1 cellular context compared by ENCODE assay signal in the genomic region with DNA sequence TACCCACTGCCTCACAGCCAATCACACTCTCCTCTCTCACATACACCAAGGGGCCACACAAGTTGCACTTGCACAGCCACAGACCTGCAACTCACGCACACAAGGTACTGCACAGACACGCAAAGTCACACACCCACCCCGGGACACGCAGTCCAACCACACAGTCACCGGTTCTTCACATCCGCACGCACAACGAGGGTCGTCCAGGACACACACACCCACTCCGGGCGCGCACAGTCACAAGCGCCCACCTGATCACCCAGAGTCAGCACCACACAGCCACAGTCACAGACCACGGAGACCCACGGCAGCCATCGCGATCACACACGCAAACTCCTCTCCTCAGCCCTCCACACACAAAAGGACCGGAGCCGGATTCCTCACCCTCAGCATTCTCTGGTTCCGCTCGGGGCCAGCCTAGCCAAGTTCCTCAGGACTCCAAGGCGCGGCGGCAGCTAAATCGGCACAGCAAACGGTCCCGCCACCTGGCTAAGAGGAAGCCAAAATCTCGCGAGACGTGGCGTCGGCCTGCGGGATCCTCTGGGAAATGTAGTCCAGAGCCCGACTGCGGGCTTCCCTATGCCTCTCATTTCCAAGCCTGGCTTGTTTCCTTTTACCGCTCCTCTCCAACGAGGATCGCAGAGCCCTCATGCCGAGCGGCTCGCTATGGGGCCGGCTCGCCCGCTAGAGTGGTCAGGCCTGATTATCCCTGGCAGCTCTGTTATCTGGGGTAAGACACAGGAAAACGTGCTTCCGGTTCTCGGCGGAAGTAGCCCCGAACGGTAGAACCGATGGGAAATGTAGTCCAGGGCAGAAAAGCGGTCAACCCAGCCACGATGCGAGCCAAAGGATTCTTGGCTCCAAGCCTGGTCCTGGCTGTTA.
TF ChIP-seq lines count a peak whose summit lies in the region.

A gene (minus strand): TSS at position 467 of the 882 bp plus-strand sequence. CDS start 10,201 bp downstream, outside the sequence.

TF ChIP-seq in K562, 482 proteins besides CTCF, POLR2A, EP300 and RAD21 (continued from another document):
- TF ChIP-seq GABPA (tag; conservative IDR thresholded peaks at IDR 0.05; ENCODE audit: low read depth) (peak; percentile 97), NRF1 (conservative IDR thresholded peaks at IDR 0.05 in 1 of 2, IDR thresholded peaks at IDR 0.05 in 1 of 2) (0 out of 4 replicates have a peak, but pooled peaks of 1 of the 2 experiments have one; percentile 14), JUND (IDR thresholded peaks at IDR 0.05; ENCODE audit: borderline replicate concordance, low read depth, low read length) (0 out of 2 replicates have a peak, but pooled peaks have one; percentile 2), JUND (tag; IDR thresholded peaks at IDR 0.05; ENCODE audit: borderline replicate concordance, low read depth, low read length) (no peak), PHF8 (IDR thresholded peaks at IDR 0.05; ENCODE audit: borderline replicate concordance, low read length) (peak; percentile 64; the same call in 1 of the 2 replicates), LARP7 (IDR thresholded peaks at IDR 0.05) (no peak), ZNF561 (CRISPR knock-in tag; conservative IDR thresholded peaks at IDR 0.05) (no peak), ZNF3 (CRISPR knock-in tag; IDR thresholded peaks at IDR 0.05) (no peak), TAF7 (tag; IDR thresholded peaks at IDR 0.05) (peak; percentile 60), MAFF (IDR thresholded peaks at IDR 0.05; ENCODE audit: low read length) (peak; percentile 37; the same call in 1 of the 2 replicates), KDM4B (IDR thresholded peaks at IDR 0.05; ENCODE audit: borderline replicate concordance in 2 of 2, low read depth in 1 of 2) (peak in 1 of 2 experiments; percentile 49; a peak in 1 of 4 replicates), HDAC2 (IDR thresholded peaks at IDR 0.05) (peak; percentile 47; the same call in 1 of the 2 replicates), ZNF124 (CRISPR knock-in tag; IDR thresholded peaks at IDR 0.05) (no peak), ZC3H4 (CRISPR knock-in tag; IDR thresholded peaks at IDR 0.05; ENCODE audit: borderline replicate concordance) (no peak), GABPB1 (CRISPR knock-in tag; IDR thresholded peaks at IDR 0.05) (peak; percentile 94), ZNF707 (CRISPR knock-in tag; conservative IDR thresholded peaks at IDR 0.05) (no peak), HOXB6 (CRISPR knock-in tag; IDR thresholded peaks at IDR 0.05; ENCODE audit: borderline replicate concordance) (no peak), NEUROD1 (IDR thresholded peaks at IDR 0.05; ENCODE audit: borderline replicate concordance, low read depth, low read length, partially characterized antibody) (peak; percentile 30), ZC3H11A (IDR thresholded peaks at IDR 0.05; ENCODE audit: low read depth, low read length) (no peak), ZFP36 (IDR thresholded peaks at IDR 0.05; ENCODE audit: low read depth, low read length, partially characterized antibody) (no peak), ZNF184 (CRISPR knock-in tag; IDR thresholded peaks at IDR 0.05) (no peak)
- TF ChIP-seq, protein P1, sequence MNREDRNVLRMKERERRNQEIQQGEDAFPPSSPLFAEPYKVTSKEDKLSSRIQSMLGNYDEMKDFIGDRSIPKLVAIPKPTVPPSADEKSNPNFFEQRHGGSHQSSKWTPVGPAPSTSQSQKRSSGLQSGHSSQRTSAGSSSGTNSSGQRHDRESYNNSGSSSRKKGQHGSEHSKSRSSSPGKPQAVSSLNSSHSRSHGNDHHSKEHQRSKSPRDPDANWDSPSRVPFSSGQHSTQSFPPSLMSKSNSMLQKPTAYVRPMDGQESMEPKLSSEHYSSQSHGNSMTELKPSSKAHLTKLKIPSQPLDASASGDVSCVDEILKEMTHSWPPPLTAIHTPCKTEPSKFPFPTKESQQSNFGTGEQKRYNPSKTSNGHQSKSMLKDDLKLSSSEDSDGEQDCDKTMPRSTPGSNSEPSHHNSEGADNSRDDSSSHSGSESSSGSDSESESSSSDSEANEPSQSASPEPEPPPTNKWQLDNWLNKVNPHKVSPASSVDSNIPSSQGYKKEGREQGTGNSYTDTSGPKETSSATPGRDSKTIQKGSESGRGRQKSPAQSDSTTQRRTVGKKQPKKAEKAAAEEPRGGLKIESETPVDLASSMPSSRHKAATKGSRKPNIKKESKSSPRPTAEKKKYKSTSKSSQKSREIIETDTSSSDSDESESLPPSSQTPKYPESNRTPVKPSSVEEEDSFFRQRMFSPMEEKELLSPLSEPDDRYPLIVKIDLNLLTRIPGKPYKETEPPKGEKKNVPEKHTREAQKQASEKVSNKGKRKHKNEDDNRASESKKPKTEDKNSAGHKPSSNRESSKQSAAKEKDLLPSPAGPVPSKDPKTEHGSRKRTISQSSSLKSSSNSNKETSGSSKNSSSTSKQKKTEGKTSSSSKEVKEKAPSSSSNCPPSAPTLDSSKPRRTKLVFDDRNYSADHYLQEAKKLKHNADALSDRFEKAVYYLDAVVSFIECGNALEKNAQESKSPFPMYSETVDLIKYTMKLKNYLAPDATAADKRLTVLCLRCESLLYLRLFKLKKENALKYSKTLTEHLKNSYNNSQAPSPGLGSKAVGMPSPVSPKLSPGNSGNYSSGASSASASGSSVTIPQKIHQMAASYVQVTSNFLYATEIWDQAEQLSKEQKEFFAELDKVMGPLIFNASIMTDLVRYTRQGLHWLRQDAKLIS (CRISPR knock-in tag; IDR thresholded peaks at IDR 0.05) = no peak; the same call in 1 of the 2 replicates
- TF ChIP-seq, protein P2, sequence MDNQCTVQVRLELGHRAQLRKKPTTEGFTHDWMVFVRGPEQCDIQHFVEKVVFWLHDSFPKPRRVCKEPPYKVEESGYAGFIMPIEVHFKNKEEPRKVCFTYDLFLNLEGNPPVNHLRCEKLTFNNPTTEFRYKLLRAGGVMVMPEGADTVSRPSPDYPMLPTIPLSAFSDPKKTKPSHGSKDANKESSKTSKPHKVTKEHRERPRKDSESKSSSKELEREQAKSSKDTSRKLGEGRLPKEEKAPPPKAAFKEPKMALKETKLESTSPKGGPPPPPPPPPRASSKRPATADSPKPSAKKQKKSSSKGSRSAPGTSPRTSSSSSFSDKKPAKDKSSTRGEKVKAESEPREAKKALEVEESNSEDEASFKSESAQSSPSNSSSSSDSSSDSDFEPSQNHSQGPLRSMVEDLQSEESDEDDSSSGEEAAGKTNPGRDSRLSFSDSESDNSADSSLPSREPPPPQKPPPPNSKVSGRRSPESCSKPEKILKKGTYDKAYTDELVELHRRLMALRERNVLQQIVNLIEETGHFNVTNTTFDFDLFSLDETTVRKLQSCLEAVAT (IDR thresholded peaks at IDR 0.05) = no peak; a peak in 1 of 4 replicates
- TF ChIP-seq, protein P3, sequence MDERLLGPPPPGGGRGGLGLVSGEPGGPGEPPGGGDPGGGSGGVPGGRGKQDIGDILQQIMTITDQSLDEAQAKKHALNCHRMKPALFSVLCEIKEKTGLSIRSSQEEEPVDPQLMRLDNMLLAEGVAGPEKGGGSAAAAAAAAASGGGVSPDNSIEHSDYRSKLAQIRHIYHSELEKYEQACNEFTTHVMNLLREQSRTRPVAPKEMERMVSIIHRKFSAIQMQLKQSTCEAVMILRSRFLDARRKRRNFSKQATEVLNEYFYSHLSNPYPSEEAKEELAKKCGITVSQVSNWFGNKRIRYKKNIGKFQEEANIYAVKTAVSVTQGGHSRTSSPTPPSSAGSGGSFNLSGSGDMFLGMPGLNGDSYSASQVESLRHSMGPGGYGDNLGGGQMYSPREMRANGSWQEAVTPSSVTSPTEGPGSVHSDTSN (CRISPR knock-in tag; IDR thresholded peaks at IDR 0.05; ENCODE audit: low read depth) = no peak
- TF ChIP-seq, protein P3 (tag; conservative IDR thresholded peaks at IDR 0.05; ENCODE audit: low read depth) = no peak
- TF ChIP-seq, protein P4, sequence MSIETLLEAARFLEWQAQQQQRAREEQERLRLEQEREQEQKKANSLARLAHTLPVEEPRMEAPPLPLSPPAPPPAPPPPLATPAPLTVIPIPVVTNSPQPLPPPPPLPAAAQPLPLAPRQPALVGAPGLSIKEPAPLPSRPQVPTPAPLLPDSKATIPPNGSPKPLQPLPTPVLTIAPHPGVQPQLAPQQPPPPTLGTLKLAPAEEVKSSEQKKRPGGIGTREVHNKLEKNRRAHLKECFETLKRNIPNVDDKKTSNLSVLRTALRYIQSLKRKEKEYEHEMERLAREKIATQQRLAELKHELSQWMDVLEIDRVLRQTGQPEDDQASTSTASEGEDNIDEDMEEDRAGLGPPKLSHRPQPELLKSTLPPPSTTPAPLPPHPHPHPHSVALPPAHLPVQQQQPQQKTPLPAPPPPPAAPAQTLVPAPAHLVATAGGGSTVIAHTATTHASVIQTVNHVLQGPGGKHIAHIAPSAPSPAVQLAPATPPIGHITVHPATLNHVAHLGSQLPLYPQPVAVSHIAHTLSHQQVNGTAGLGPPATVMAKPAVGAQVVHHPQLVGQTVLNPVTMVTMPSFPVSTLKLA (conservative IDR thresholded peaks at IDR 0.05) = peak; percentile 96 to 97
- TF ChIP-seq, protein P5, sequence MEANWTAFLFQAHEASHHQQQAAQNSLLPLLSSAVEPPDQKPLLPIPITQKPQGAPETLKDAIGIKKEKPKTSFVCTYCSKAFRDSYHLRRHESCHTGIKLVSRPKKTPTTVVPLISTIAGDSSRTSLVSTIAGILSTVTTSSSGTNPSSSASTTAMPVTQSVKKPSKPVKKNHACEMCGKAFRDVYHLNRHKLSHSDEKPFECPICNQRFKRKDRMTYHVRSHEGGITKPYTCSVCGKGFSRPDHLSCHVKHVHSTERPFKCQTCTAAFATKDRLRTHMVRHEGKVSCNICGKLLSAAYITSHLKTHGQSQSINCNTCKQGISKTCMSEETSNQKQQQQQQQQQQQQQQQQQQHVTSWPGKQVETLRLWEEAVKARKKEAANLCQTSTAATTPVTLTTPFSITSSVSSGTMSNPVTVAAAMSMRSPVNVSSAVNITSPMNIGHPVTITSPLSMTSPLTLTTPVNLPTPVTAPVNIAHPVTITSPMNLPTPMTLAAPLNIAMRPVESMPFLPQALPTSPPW (CRISPR knock-in tag; IDR thresholded peaks at IDR 0.05) = no peak
- TF ChIP-seq, protein P6, sequence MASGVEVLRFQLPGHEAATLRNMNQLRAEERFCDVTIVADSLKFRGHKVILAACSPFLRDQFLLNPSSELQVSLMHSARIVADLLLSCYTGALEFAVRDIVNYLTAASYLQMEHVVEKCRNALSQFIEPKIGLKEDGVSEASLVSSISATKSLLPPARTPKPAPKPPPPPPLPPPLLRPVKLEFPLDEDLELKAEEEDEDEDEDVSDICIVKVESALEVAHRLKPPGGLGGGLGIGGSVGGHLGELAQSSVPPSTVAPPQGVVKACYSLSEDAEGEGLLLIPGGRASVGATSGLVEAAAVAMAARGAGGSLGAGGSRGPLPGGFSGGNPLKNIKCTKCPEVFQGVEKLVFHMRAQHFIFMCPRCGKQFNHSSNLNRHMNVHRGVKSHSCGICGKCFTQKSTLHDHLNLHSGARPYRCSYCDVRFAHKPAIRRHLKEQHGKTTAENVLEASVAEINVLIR (CRISPR knock-in tag; IDR thresholded peaks at IDR 0.05) = no peak
- TF ChIP-seq, protein P7, sequence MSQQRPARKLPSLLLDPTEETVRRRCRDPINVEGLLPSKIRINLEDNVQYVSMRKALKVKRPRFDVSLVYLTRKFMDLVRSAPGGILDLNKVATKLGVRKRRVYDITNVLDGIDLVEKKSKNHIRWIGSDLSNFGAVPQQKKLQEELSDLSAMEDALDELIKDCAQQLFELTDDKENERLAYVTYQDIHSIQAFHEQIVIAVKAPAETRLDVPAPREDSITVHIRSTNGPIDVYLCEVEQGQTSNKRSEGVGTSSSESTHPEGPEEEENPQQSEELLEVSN (IDR thresholded peaks at IDR 0.05; ENCODE audit: borderline replicate concordance in 1 of 2, extremely low read depth in 1 of 2, insufficient read depth in 1 of 2, insufficient read length in 1 of 2, low read depth in 1 of 2, low read length in 1 of 2, poor library complexity in 1 of 2, severe bottlenecking in 1 of 2) = peak; percentile 11 to 71
